ENCODE assay signal across 8 cellular contexts in genomic region chr10:99328579-99329237, GRCh38. TPM values are rescaled to one million over a fixed set of nuclear protein-coding genes. Genes with fewer than 3 reads are reported as not detected.
DNase-seq lines count a peak whose midpoint lies in the region; ATAC-seq and TF ChIP-seq lines count a peak whose summit lies in the region.

No MANE protein-coding gene starts in this region.

- H3K4me1 Mint-ChIP-seq in naive thymus-derived CD8-positive, alpha-beta T cell: peaks cover 5 to 15% (median 13%) of the 10 kb centered on the region in 4 donors

- TF ChIP-seq CTCF in AG04449 (IDR thresholded peaks at IDR 0.05; ENCODE audit: insufficient read depth, low read length, missing control alignments) (no peak), HFF-Myc (IDR thresholded peaks at IDR 0.05; ENCODE audit: low read depth, low read length, missing control alignments) (no peak)

- H3K4me3 Mint-ChIP-seq in naive thymus-derived CD8-positive, alpha-beta T cell: peak overlapping the region; percentile 26 to 77 (median 62)

- peaks cover 0 to 5% (median 3%) of the 10 kb centered on the region in 3 donors for H3K36me3 Mint-ChIP-seq in naive thymus-derived CD8-positive, alpha-beta T cell

- DNase-seq in AG04449 (ENCODE audit: low read depth, low spot score) (no peak), HFF-Myc (ENCODE audit: extremely low read depth, low read depth) (no peak), cerebellum (ENCODE audit: low spot score) (peak; percentile 49), cortex of kidney (lab: John Stamatoyannopoulos, UW) (no peak), SIG-M5 (lab: John Stamatoyannopoulos, UW) (no peak), NCI-H146 treated with DMSO at 0.1 percent for 48 hours (lab: John Stamatoyannopoulos, UW; ENCODE audit: unreplicated experiment) (no peak)
- no peak for DNase-seq in naive thymus-derived CD8-positive, alpha-beta T cell

- ATAC-seq in naive thymus-derived CD8-positive, alpha-beta T cell: no peak
- ATAC-seq in HG03139 (IDR thresholded peaks at IDR 0.05; ENCODE audit: unreplicated experiment): no peak

- H3K4me3 ChIP-seq in AG04449 (ENCODE audit: low read depth, low read length) (peak overlapping the region; percentile 58), HFF-Myc (replicated peaks; ENCODE audit: low read depth, low read length) (peak overlapping the region; percentile 71)

- CTCF ChIA-PET in AG04449 (lab: Yijun Ruan, JAX): no interaction called here

- POLR2A ChIA-PET in AG04449 (lab: Yijun Ruan, JAX): no interaction called here
- POLR2A ChIA-PET in naive thymus-derived CD8-positive, alpha-beta T cell (lab: Charles Lee): no interaction called here

- peaks cover 0 to 2% (median 0%) of the 10 kb centered on the region in 9 donors for H3K9me3 Mint-ChIP-seq in naive thymus-derived CD8-positive, alpha-beta T cell

- H3K27me3 Mint-ChIP-seq in naive thymus-derived CD8-positive, alpha-beta T cell: peaks cover 20 to 47% (median 32%) of the 10 kb centered on the region in 5 donors

- H3K27ac Mint-ChIP-seq in naive thymus-derived CD8-positive, alpha-beta T cell: no peak overlapping the region

RNA-seq across cellular contexts. Expression of gene CNNM1, which starts 0.4 kb away (rescaled TPM):
- total RNA-seq in cerebellum: 6.3 TPM
- total RNA-seq in naive thymus-derived CD8-positive, alpha-beta T cell: under 1 TPM; 0.49 to 0.55 TPM
- under 1 TPM in 1 of 3 donors, not detected in 2; 0.13 TPM for polyA plus RNA-seq in naive thymus-derived CD8-positive, alpha-beta T cell
